In genomic region chr1:35046730-35047129, GRCh38 we compare ENCODE assay signal across 1 cellular context.
TF ChIP-seq lines count a peak whose summit lies in the region.

No MANE protein-coding gene starts in this region.

TF ChIP-seq in endothelial cell of umbilical vein, 7 proteins besides CTCF, POLR2A, EP300 and RAD21:
- no peak for TF ChIP-seq MAX (IDR thresholded peaks at IDR 0.05; ENCODE audit: insufficient read depth, insufficient read length)
- TF ChIP-seq GATA2 (IDR thresholded peaks at IDR 0.05; ENCODE audit: insufficient read depth, insufficient read length, low read depth, low read length), result no peak
- no peak for TF ChIP-seq FOS (IDR thresholded peaks at IDR 0.05; ENCODE audit: borderline replicate concordance, insufficient read depth, low read length)
- TF ChIP-seq JUN (IDR thresholded peaks at IDR 0.05; ENCODE audit: borderline replicate concordance, insufficient read depth, insufficient read length, low read depth), result no peak
- TF ChIP-seq MYC (IDR thresholded peaks at IDR 0.05; ENCODE audit: low read depth, low read length), result no peak
- no peak for TF ChIP-seq EZH2 (IDR thresholded peaks at IDR 0.05; ENCODE audit: borderline replicate concordance, low read depth, low read length, severe bottlenecking)
- no peak for TF ChIP-seq POLR2AphosphoS5 (IDR thresholded peaks at IDR 0.05; ENCODE audit: insufficient read depth, low read depth, low read length)
TF ChIP-seq in endothelial cell of umbilical vein: peak in this region for 0.
